11 cellular contexts compared by ENCODE assay signal in genomic region chr18:7872569-7872968, GRCh38.
A peak's percentile ranks its signal among the peaks of the same experiment; 100 is the strongest.
DNase-seq lines count a peak whose midpoint lies in the region; ATAC-seq, FAIRE-seq and TF ChIP-seq lines count a peak whose summit lies in the region.
"Had no signal": no experiment of that assay in that cellular context is flagged by ENCODE, and none has a peak within 500 bp of the region (broad histone marks: within the 10 kb centered on the region; RNA-seq: fewer than 3 reads in every experiment).

No MANE protein-coding gene starts in this region.

- H3K4me1 Mint-ChIP-seq in glutamatergic neuron (ENCODE audit: low read depth, unreplicated experiment): peaks cover 8% of the 10 kb centered on the region
- H3K4me1 Mint-ChIP-seq: CD14-positive monocyte had no signal

- H3K27ac ChIP-seq in right atrium auricular region (no peak overlapping the region), cardiac muscle cell (no peak overlapping the region)
- H3K27ac ChIP-seq: HL-60 had no signal

- no peak overlapping the region for H3K27ac Mint-ChIP-seq in glutamatergic neuron (ENCODE audit: unreplicated experiment)
- H3K27ac Mint-ChIP-seq: CD14-positive monocyte had no signal

- intact Hi-C loops in Right ventricle myocardium inferior (cut with DNase I): loop anchor here (10.0 kb wide), 1 partner anchor 308 kb away; the partner anchor contains the start of gene PTPRM

- peaks cover 4% of the 10 kb centered on the region for H3K36me3 Mint-ChIP-seq in glutamatergic neuron (ENCODE audit: unreplicated experiment)
- H3K36me3 Mint-ChIP-seq: CD14-positive monocyte had no signal

- H3K27me3 Mint-ChIP-seq in glutamatergic neuron (ENCODE audit: unreplicated experiment): peaks cover 2% of the 10 kb centered on the region

- H3K4me3 Mint-ChIP-seq in glutamatergic neuron (ENCODE audit: unreplicated experiment): no peak overlapping the region
- H3K4me3 Mint-ChIP-seq: CD14-positive monocyte had no signal

- H3K9me3 ChIP-seq in right atrium auricular region (peaks cover 0 to under 1% of the 10 kb centered on the region in 2 donors), cardiac muscle cell (ENCODE audit: low read depth) (no peaks in the 10 kb centered on the region)

- peaks cover 4% of the 10 kb centered on the region for H3K9me3 Mint-ChIP-seq in glutamatergic neuron (ENCODE audit: unreplicated experiment)

- H3K27me3 ChIP-seq in right atrium auricular region: no peaks in the 10 kb centered on the region
- no peaks in the 10 kb centered on the region for H3K27me3 ChIP-seq in cardiac muscle cell

- H3K4me3 ChIP-seq in right atrium auricular region: no peak overlapping the region
- no peak overlapping the region for H3K4me3 ChIP-seq in cardiac muscle cell

- no peak for TF ChIP-seq CTCF in right atrium auricular region (IDR thresholded peaks at IDR 0.05)
- TF ChIP-seq CTCF in cardiac muscle cell (IDR thresholded peaks at IDR 0.05; ENCODE audit: low read depth, low read length): peak; percentile 20
- TF ChIP-seq CTCF in glutamatergic neuron (IDR thresholded peaks at IDR 0.05; ENCODE audit: partially characterized antibody, unreplicated experiment): no peak

- DNase-seq in Right ventricle myocardium inferior (ENCODE audit: missing footprints) (no peak), right atrium auricular region (ENCODE audit: low spot score) (no peak), RCC 7860 (ENCODE audit: low spot score) (peak; percentile 60), cardiac muscle cell (ENCODE audit: low read depth in 1 of 2, low spot score in 1 of 2) (peak; percentile 41 to 48), urothelium cell line (ENCODE audit: low spot score) (peak; percentile 75), glutamatergic neuron (no peak), C1 segment of cervical spinal cord (lab: John Stamatoyannopoulos, UW) (no peak)
- DNase-seq: activated CD8-positive, alpha-beta memory T cell treated with anti-CD3 and anti-CD28 coated beads, Interleukin-2, amount 50 U/mL, for 48 hours had no signal

- peak; percentile 59 for ATAC-seq in Right ventricle myocardium inferior
- no peak for ATAC-seq in HG02588 (IDR thresholded peaks at IDR 0.05; ENCODE audit: unreplicated experiment)

- H3K36me3 ChIP-seq in right atrium auricular region (no peaks in the 10 kb centered on the region), cardiac muscle cell (no peaks in the 10 kb centered on the region)

- H3K4me1 ChIP-seq in right atrium auricular region (peaks cover 0 to 20% of the 10 kb centered on the region in 2 donors), cardiac muscle cell (ENCODE audit: low read depth) (peaks cover 35% of the 10 kb centered on the region)

- FAIRE-seq in RCC 7860 (lab: Jason Lieb, UNC) (peak; percentile 86), urothelium cell line (lab: Jason Lieb, UNC) (peak; percentile 84)

Comparison
In these comparisons a context has a peak if more than half of its experiments do, and no peak if none do; other contexts are left out.
1. DNase-seq: peak in RCC 7860 (single experiment), cardiac muscle cell (2 of 2) and urothelium cell line (single experiment); none in Right ventricle myocardium inferior (single experiment), right atrium auricular region (single experiment), glutamatergic neuron (single experiment) and C1 segment of cervical spinal cord (0 of 14).